ENCODE assay signal across 17 cellular contexts in the genomic region with DNA sequence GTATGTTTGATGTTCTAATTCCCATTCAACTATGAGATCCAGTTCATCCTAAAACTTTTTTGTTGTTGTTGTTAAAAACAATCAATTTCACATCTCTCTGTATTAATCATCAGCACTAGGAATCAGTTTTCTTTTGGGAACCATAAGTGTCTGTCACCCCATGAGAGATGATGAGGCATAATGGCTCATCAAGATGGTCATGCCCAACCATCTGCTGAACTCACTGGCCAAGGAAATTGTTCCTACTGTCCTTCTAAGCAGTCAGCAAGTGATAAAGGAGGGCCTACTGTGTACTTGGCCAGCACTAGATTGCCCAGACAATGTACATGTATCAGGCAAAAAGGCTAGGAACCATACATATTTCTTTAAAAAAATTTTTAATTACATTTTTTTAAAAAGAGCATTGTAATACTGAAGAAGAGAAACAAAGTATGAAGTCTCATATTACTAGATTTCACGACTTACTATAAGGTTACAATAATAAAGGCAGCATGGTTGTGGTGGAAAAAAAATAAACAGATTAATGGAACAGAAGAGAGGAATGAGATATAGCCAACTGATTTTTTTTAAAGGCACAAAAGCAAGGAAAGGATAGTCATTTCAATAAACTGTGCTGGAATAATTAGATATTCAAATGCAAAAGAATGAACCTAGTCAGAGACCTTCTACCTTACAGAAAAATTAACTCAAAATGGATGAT.
DNase-seq lines count a peak whose midpoint lies in the region; ATAC-seq, FAIRE-seq and TF ChIP-seq lines count a peak whose summit lies in the region.
"Had no signal": no experiment of that assay in that cellular context is flagged by ENCODE, and none has a peak within 500 bp of the region (broad histone marks: within the 10 kb centered on the region; RNA-seq: fewer than 3 reads in every experiment).

No MANE protein-coding gene starts in this region.

- no peak overlapping the region for H2BK15ac ChIP-seq in IMR-90 (ENCODE audit: low read depth, low read length)

- H2BK5ac ChIP-seq in IMR-90 (ENCODE audit: low read depth, low read length, poor library complexity, severe bottlenecking): no peak overlapping the region

- no peak overlapping the region for H3K4ac ChIP-seq in IMR-90 (ENCODE audit: low read depth, low read length)

- no TSS peak for BruUV-seq in IMR-90 (replicated peaks; lab: Mats Ljungman, UMichigan)

- TF ChIP-seq RAD21 in IMR-90 (IDR thresholded peaks at IDR 0.05; ENCODE audit: low read length): no peak

- no peak overlapping the region for H4K91ac ChIP-seq in IMR-90 (ENCODE audit: insufficient read depth, low read depth, low read length)

- no CpG with 5 or more reads among the region's 1 CpG for WGBS in IMR-90 (ENCODE audit: extremely low coverage in 2 of 2, insufficient read length in 1 of 2), 2 experiments

- no peak for TF ChIP-seq CTCF in IMR-90 (conservative IDR thresholded peaks at IDR 0.05; ENCODE audit: low read depth, low read length)
- no peak for TF ChIP-seq CTCF in bronchial epithelial cell (IDR thresholded peaks at IDR 0.05; ENCODE audit: insufficient read depth, low read length, severe bottlenecking)
- TF ChIP-seq CTCF in left ventricle myocardium inferior (IDR thresholded peaks at IDR 0.05; ENCODE audit: borderline replicate concordance): no peak

- TF ChIP-seq POLR2A in IMR-90 (IDR thresholded peaks at IDR 0.05; ENCODE audit: low read depth, low read length): no peak

- no peaks in the 10 kb centered on the region for H3K4me1 ChIP-seq in IMR-90 (ENCODE audit: control insufficient read depth, insufficient read depth, low read length)
- H3K4me1 ChIP-seq in left ventricle myocardium inferior: no peaks in the 10 kb centered on the region
- H3K4me1 ChIP-seq: Caco-2, SJSA1 had no signal

- no peak for FAIRE-seq in bronchial epithelial cell (lab: Jason Lieb, UNC)
- FAIRE-seq: A204.1, HepG2 had no signal

- in situ Hi-C loops in IMR-90 (cut with MboI; ENCODE audit: low sequenced_read_pairs): no loop called here

- no peaks in the 10 kb centered on the region for H3K9me1 ChIP-seq in IMR-90 (ENCODE audit: insufficient read depth, low read length)

- H4K8ac ChIP-seq in IMR-90 (ENCODE audit: low read depth in 2 of 2, low read length in 2 of 2): no peak overlapping the region

- no peak overlapping the region for H4K5ac ChIP-seq in IMR-90 (ENCODE audit: low read depth, low read length)

- H4K20me1 ChIP-seq in IMR-90 (ENCODE audit: insufficient read depth, low read length): no peaks in the 10 kb centered on the region

- H3K27ac ChIP-seq in IMR-90 (ENCODE audit: insufficient read depth, low read length) (no peak overlapping the region), left ventricle myocardium inferior (replicated peaks) (no peak overlapping the region)
- H3K27ac ChIP-seq: RWPE1, SJSA1 had no signal

- H3K79me1 ChIP-seq in IMR-90 (ENCODE audit: low read depth in 1 of 2, low read length in 2 of 2): no peaks in the 10 kb centered on the region

- CTCF ChIA-PET in IMR-90 (lab: Yijun Ruan, JAX): no interaction called here

- H3K4me3 ChIP-seq in IMR-90 (ENCODE audit: insufficient read depth, low read depth, low read length) (no peak overlapping the region), bronchial epithelial cell (ENCODE audit: low read depth, low read length) (no peak overlapping the region), left ventricle myocardium inferior (no peak overlapping the region)
- H3K4me3 ChIP-seq: SJSA1 had no signal

- POLR2A ChIA-PET in IMR-90 (lab: Charles Lee; ENCODE audit: unreplicated experiment): no interaction called here

- H3K4me2 ChIP-seq in IMR-90 (ENCODE audit: low read depth, low read length): no peak overlapping the region

- no peak overlapping the region for H2BK20ac ChIP-seq in IMR-90 (ENCODE audit: low read depth, low read length)

- no peak overlapping the region for H3K9ac ChIP-seq in IMR-90 (ENCODE audit: low read depth, low read length)

- dilution Hi-C loops in IMR-90 (cut with HindIII; ENCODE audit: low sequenced_read_pairs, unreplicated experiment): no loop called here

- H3K23ac ChIP-seq in IMR-90 (ENCODE audit: low read depth, low read length): no peak overlapping the region

- H2AK9ac ChIP-seq in IMR-90 (replicated peaks; ENCODE audit: low read depth, low read length, poor library complexity): no peak overlapping the region

- H2AFZ ChIP-seq in IMR-90 (replicated peaks; ENCODE audit: low read length, poor library complexity): no peak overlapping the region

- H3K18ac ChIP-seq in IMR-90 (ENCODE audit: low read depth, low read length): no peak overlapping the region

- H3K9me3 ChIP-seq in IMR-90 (ENCODE audit: control insufficient read depth, insufficient read depth, low read length): no peaks in the 10 kb centered on the region
- peaks cover 39% of the 10 kb centered on the region for H3K9me3 ChIP-seq in left ventricle myocardium inferior (replicated peaks)
- H3K9me3 ChIP-seq: Caco-2 had no signal

- H3K27me3 ChIP-seq in IMR-90 (ENCODE audit: control insufficient read depth, insufficient read depth, low read length) (no peaks in the 10 kb centered on the region), bronchial epithelial cell (ENCODE audit: control insufficient read depth, insufficient read depth, low read length) (no peaks in the 10 kb centered on the region), left ventricle myocardium inferior (ENCODE audit: low read depth) (peaks cover 17% of the 10 kb centered on the region)
- H3K27me3 ChIP-seq: SJSA1 had no signal

- intact Hi-C loops in IMR-90 (cut with micrococcal nuclease) (no loop called here), left ventricle myocardium inferior (cut with micrococcal nuclease) (no loop called here), sciatic nerve (cut with DNase I) (no loop called here)

- H2AK5ac ChIP-seq in IMR-90 (ENCODE audit: low read depth, low read length): no peak overlapping the region

- H3K14ac ChIP-seq in IMR-90 (replicated peaks; ENCODE audit: low read depth, low read length): no peak overlapping the region

- ATAC-seq in IMR-90 (ENCODE audit: low read depth): no peak
- no peak for ATAC-seq in sciatic nerve
- ATAC-seq in GM21619 (IDR thresholded peaks at IDR 0.05; ENCODE audit: unreplicated experiment): no peak
- ATAC-seq in HG02884 (IDR thresholded peaks at IDR 0.05; ENCODE audit: unreplicated experiment): no peak
- ATAC-seq: HepG2 had no signal

- no peaks in the 10 kb centered on the region for H3K36me3 ChIP-seq in IMR-90 (ENCODE audit: control insufficient read depth, insufficient read depth, low read length)
- no peaks in the 10 kb centered on the region for H3K36me3 ChIP-seq in bronchial epithelial cell (ENCODE audit: control insufficient read depth, insufficient read depth, low read length)
- no peaks in the 10 kb centered on the region for H3K36me3 ChIP-seq in left ventricle myocardium inferior
- H3K36me3 ChIP-seq: SJSA1 had no signal

- DNase-seq in AG08396 (ENCODE audit: low spot score): peak; percentile 39
- peak; percentile 24 for DNase-seq in IMR-90
- peak; percentile 15 for DNase-seq in bronchial epithelial cell (ENCODE audit: low read depth)
- peak; percentile 17 for DNase-seq in fibroblast of peridontal ligament (ENCODE audit: extremely low read depth)
- DNase-seq in left ventricle myocardium inferior: no peak
- no peak for DNase-seq in sciatic nerve (ENCODE audit: low spot score)
- DNase-seq: Caco-2, Karpas-422, NCI-H1417 treated with DMSO at 0.1 percent for 48 hours, NCI-H2029, NCI-H2227 treated with DMSO at 0.1 percent for 48 hours had no signal

- H2BK120ac ChIP-seq in IMR-90 (ENCODE audit: low read depth, low read length): no peak overlapping the region

- no peak overlapping the region for H3K56ac ChIP-seq in IMR-90 (ENCODE audit: extremely low read depth, insufficient read depth, low read length)

TF ChIP-seq in IMR-90, 13 proteins besides CTCF, POLR2A, EP300 and RAD21:
- TF ChIP-seq CEBPB (IDR thresholded peaks at IDR 0.05; ENCODE audit: low read depth, low read length) (no peak), BHLHE40 (IDR thresholded peaks at IDR 0.05; ENCODE audit: low read depth, low read length) (no peak), USF2 (IDR thresholded peaks at IDR 0.05; ENCODE audit: low read depth, low read length) (no peak), RCOR1 (IDR thresholded peaks at IDR 0.05; ENCODE audit: insufficient replicate concordance, low read length) (no peak), MXI1 (IDR thresholded peaks at IDR 0.05; ENCODE audit: borderline replicate concordance, low read depth, low read length) (no peak), RFX5 (IDR thresholded peaks at IDR 0.05; ENCODE audit: low read depth, low read length) (no peak), MAFK (IDR thresholded peaks at IDR 0.05; ENCODE audit: low read depth, low read length) (no peak), NFE2L2 (IDR thresholded peaks at IDR 0.05; ENCODE audit: low read depth, low read length) (no peak), MAZ (IDR thresholded peaks at IDR 0.05; ENCODE audit: borderline replicate concordance, low read depth, low read length) (no peak), FOS (IDR thresholded peaks at IDR 0.05; ENCODE audit: low read depth, low read length) (no peak), SMC3 (IDR thresholded peaks at IDR 0.05; ENCODE audit: low read depth, low read length) (no peak), ELK1 (IDR thresholded peaks at IDR 0.05; ENCODE audit: borderline replicate concordance, low read depth, low read length) (no peak), CHD1 (IDR thresholded peaks at IDR 0.05; ENCODE audit: low read depth, low read length) (no peak)

Comparison
In these comparisons a context has a peak if more than half of its experiments do, and no peak if none do; other contexts are left out.
1. DNase-seq: peak in AG08396 (single experiment), IMR-90 (single experiment), bronchial epithelial cell (single experiment) and fibroblast of peridontal ligament (single experiment); none in left ventricle myocardium inferior (single experiment) and sciatic nerve (single experiment).